In the genomic region with DNA sequence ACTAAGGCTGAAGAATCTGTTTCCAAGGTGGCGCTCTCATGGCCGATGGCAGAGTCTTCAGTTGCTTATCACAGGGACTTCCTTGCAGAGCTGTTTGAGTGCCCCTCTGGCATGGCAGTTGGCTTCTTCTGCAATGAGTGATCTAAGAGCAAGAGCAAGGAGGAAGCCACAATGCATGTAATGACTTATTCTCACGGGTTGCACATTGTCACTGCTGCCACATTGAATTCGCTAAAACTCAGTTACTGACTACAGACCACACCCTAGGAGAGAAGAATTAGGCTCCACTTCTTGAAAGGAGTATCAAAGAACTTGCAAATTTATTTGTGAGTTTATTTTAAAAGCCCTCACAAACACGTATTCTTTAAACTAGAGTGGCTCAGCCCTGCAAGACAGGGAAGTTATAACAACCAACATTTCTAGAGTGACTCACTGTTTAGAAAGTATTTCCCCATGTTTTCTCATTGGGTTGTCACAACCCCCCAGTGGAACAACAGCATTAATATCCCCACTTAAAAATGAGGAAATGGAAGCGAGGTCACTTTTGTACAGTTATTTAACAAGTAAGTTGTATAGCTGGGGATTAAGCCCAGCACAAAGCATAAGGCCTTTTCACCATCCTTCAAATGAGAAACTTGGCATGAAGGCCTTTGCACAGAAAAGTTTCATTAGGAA, we compare ENCODE assay signal across 8 cellular contexts. TPM values are rescaled to one million over a fixed set of nuclear protein-coding genes. Genes with fewer than 3 reads are reported as not detected.
DNase-seq lines count a peak whose midpoint lies in the region; ATAC-seq lines count a peak whose summit lies in the region.

No MANE protein-coding gene starts in this region.

- no peaks in the 10 kb centered on the region for H3K27me3 Mint-ChIP-seq in T-helper 2 cell treated with Interferon-gamma antibody and Interleukin-4, amounts not matched to agents 5 μg/mL and 100 μg/mL, for 36 hours (ENCODE audit: low read depth)
- H3K27me3 Mint-ChIP-seq in immature natural killer cell (ENCODE audit: low read depth in 3 of 3), result peaks cover 1 to 2% (median 2%) of the 10 kb centered on the region in 3 donors

- intact Hi-C loops in left ventricle myocardium superior (cut with micrococcal nuclease), result no loop called here

- H3K4me1 Mint-ChIP-seq in T-helper 2 cell treated with Interferon-gamma antibody and Interleukin-4, amounts not matched to agents 5 μg/mL and 100 μg/mL, for 36 hours (ENCODE audit: low read depth), result peaks cover 20% of the 10 kb centered on the region
- no peaks in the 10 kb centered on the region for H3K4me1 Mint-ChIP-seq in immature natural killer cell

- no peaks in the 10 kb centered on the region for H3K9me3 Mint-ChIP-seq in T-helper 2 cell treated with Interferon-gamma antibody and Interleukin-4, amounts not matched to agents 5 μg/mL and 100 μg/mL, for 36 hours
- H3K9me3 Mint-ChIP-seq in immature natural killer cell, result no peaks in the 10 kb centered on the region

- peak overlapping the region; percentile 65 for H3K27ac Mint-ChIP-seq in T-helper 2 cell treated with Interferon-gamma antibody and Interleukin-4, amounts not matched to agents 5 μg/mL and 100 μg/mL, for 36 hours
- H3K27ac Mint-ChIP-seq in immature natural killer cell, result peak overlapping the region in 2 of 6 donors; percentile 8 to 18

- no peak overlapping the region for H3K4me3 Mint-ChIP-seq in T-helper 2 cell treated with Interferon-gamma antibody and Interleukin-4, amounts not matched to agents 5 μg/mL and 100 μg/mL, for 36 hours
- no peak overlapping the region for H3K4me3 Mint-ChIP-seq in immature natural killer cell

- ATAC-seq in GM18909 (IDR thresholded peaks at IDR 0.05; ENCODE audit: poor library complexity, unreplicated experiment), result peak; percentile 89
- ATAC-seq in HG03064 (IDR thresholded peaks at IDR 0.05; ENCODE audit: low read depth, unreplicated experiment), result peak; percentile 64
- ATAC-seq in left ventricle myocardium superior, result peak; percentile 52

- peak; percentile 14 for DNase-seq in Ammon's horn (ENCODE audit: low spot score)
- peak; percentile 59 for DNase-seq in T-helper 2 cell treated with Interferon-gamma antibody and Interleukin-4, amounts not matched to agents 5 μg/mL and 100 μg/mL, for 36 hours (ENCODE audit: low spot score)
- DNase-seq in left ventricle myocardium superior, result no peak
- no peak for DNase-seq in NK-92 treated with Interleukin-12 subunit alpha and Interleukin-12 subunit beta, amount 100 ng/mL, for 24 hours (lab: John Stamatoyannopoulos, UW)
- no peak for DNase-seq in effector CD4-positive, alpha-beta T cell
- no peak for DNase-seq in immature natural killer cell

- H3K36me3 Mint-ChIP-seq in T-helper 2 cell treated with Interferon-gamma antibody and Interleukin-4, amounts not matched to agents 5 μg/mL and 100 μg/mL, for 36 hours (ENCODE audit: low read depth), result no peaks in the 10 kb centered on the region
- no peaks in the 10 kb centered on the region for H3K36me3 Mint-ChIP-seq in immature natural killer cell

RNA-seq across cellular contexts. Expression of a gene that starts 32.4 kb away (rescaled TPM):
- total RNA-seq in left ventricle myocardium superior, result 48.4 TPM
- polyA plus RNA-seq in immature natural killer cell, result 10 to 100 TPM; 39.8 to 67.3 (median 55.9) TPM

Comparison
In these comparisons a context has a peak if more than half of its experiments do, and no peak if none do; other contexts are left out.
1. DNase-seq: peak in Ammon's horn (single experiment) and T-helper 2 cell treated with Interferon-gamma antibody and Interleukin-4, amounts not matched to agents 5 μg/mL and 100 μg/mL, for 36 hours (single experiment); none in left ventricle myocardium superior (single experiment), NK-92 treated with Interleukin-12 subunit alpha and Interleukin-12 subunit beta, amount 100 ng/mL, for 24 hours (single experiment), effector CD4-positive, alpha-beta T cell (single experiment) and immature natural killer cell (0 of 3).
2. Peak in every context shown above with its lines, with median percentiles within 50 percentile points of each other: ATAC-seq.